In genomic region chr5:140834439-140835008, GRCh38 we compare ENCODE assay signal across 6 cellular contexts. TPM values are rescaled to one million over a fixed set of nuclear protein-coding genes. Genes with fewer than 3 reads are reported as not detected.
"Had no signal": no experiment of that assay in that cellular context is flagged by ENCODE, and none has a peak within 500 bp of the region (broad histone marks: within the 10 kb centered on the region; RNA-seq: fewer than 3 reads in every experiment).

No MANE protein-coding gene starts in this region.

RNA-seq across cellular contexts. Expression of gene PCDHA7, which starts 0.5 kb away (rescaled TPM):
- total RNA-seq: activated naive CD8-positive, alpha-beta T cell treated with anti-CD3 and anti-CD28 coated beads, Interleukin-2, amount 10 ng/mL, durations not matched to agents 7 days and 5 days; activated T-helper 1 cell treated with anti-CD3 and anti-CD28 coated beads, Interleukin-12 subunit alpha, Interleukin-12 subunit beta, Interleukin-2, Interleukin-4 antibody, amounts not matched to agents 30 ng/mL and 10 ng/mL and 1 ng/mL, durations not matched to agents 14 hours and 24 hours and 36 hours; left lobe of liver; mononuclear cell; naive thymus-derived CD4-positive, alpha-beta T cell had no signal
- polyA plus RNA-seq: naive thymus-derived CD4-positive, alpha-beta T cell had no signal

RNA-seq across cellular contexts. Expression of gene PCDHA8, which starts 6.5 kb away (rescaled TPM):
- total RNA-seq: activated naive CD8-positive, alpha-beta T cell treated with anti-CD3 and anti-CD28 coated beads, Interleukin-2, amount 10 ng/mL, durations not matched to agents 7 days and 5 days; activated T-helper 1 cell treated with anti-CD3 and anti-CD28 coated beads, Interleukin-12 subunit alpha, Interleukin-12 subunit beta, Interleukin-2, Interleukin-4 antibody, amounts not matched to agents 30 ng/mL and 10 ng/mL and 1 ng/mL, durations not matched to agents 14 hours and 24 hours and 36 hours; dermis microvascular lymphatic vessel endothelial cell; left lobe of liver; mononuclear cell; naive thymus-derived CD4-positive, alpha-beta T cell had no signal
- polyA plus RNA-seq: naive thymus-derived CD4-positive, alpha-beta T cell had no signal

RNA-seq across cellular contexts. Expression of gene PCDHA6, which starts 6.8 kb away (rescaled TPM):
- total RNA-seq: activated naive CD8-positive, alpha-beta T cell treated with anti-CD3 and anti-CD28 coated beads, Interleukin-2, amount 10 ng/mL, durations not matched to agents 7 days and 5 days; activated T-helper 1 cell treated with anti-CD3 and anti-CD28 coated beads, Interleukin-12 subunit alpha, Interleukin-12 subunit beta, Interleukin-2, Interleukin-4 antibody, amounts not matched to agents 30 ng/mL and 10 ng/mL and 1 ng/mL, durations not matched to agents 14 hours and 24 hours and 36 hours; dermis microvascular lymphatic vessel endothelial cell; left lobe of liver; mononuclear cell; naive thymus-derived CD4-positive, alpha-beta T cell had no signal
- polyA plus RNA-seq: naive thymus-derived CD4-positive, alpha-beta T cell had no signal

RNA-seq across cellular contexts. Expression of gene PCDHA5, which starts 13.1 kb away (rescaled TPM):
- total RNA-seq: activated naive CD8-positive, alpha-beta T cell treated with anti-CD3 and anti-CD28 coated beads, Interleukin-2, amount 10 ng/mL, durations not matched to agents 7 days and 5 days; activated T-helper 1 cell treated with anti-CD3 and anti-CD28 coated beads, Interleukin-12 subunit alpha, Interleukin-12 subunit beta, Interleukin-2, Interleukin-4 antibody, amounts not matched to agents 30 ng/mL and 10 ng/mL and 1 ng/mL, durations not matched to agents 14 hours and 24 hours and 36 hours; left lobe of liver; naive thymus-derived CD4-positive, alpha-beta T cell had no signal
- polyA plus RNA-seq: naive thymus-derived CD4-positive, alpha-beta T cell had no signal

RNA-seq across cellular contexts. Expression of gene PCDHA9, which starts 13.7 kb away (rescaled TPM):
- total RNA-seq: activated naive CD8-positive, alpha-beta T cell treated with anti-CD3 and anti-CD28 coated beads, Interleukin-2, amount 10 ng/mL, durations not matched to agents 7 days and 5 days; activated T-helper 1 cell treated with anti-CD3 and anti-CD28 coated beads, Interleukin-12 subunit alpha, Interleukin-12 subunit beta, Interleukin-2, Interleukin-4 antibody, amounts not matched to agents 30 ng/mL and 10 ng/mL and 1 ng/mL, durations not matched to agents 14 hours and 24 hours and 36 hours; left lobe of liver; mononuclear cell; naive thymus-derived CD4-positive, alpha-beta T cell had no signal
- polyA plus RNA-seq: naive thymus-derived CD4-positive, alpha-beta T cell had no signal
